ENCODE assay signal across 30 cellular contexts in the genomic region with DNA sequence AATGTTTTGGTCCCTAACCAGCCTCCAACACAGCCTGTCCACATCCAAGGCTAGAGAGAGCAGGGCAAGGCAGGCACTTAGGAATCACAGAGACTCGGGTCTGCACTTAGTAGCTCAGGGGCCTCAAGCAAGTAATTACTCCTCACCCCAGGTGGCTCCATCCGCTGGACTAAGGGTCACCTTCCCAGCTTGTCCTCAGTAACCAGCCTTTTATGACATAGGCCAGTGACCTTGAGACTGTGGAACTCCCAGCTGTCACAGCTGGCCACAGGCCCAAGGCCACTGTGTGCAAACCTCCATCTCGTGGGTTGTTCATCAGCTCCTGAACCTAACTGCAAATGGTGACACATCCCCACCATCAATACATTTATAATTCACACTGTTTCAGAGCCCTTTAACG.
"Had no signal": no experiment of that assay in that cellular context is flagged by ENCODE, and none has a peak within 500 bp of the region (broad histone marks: within the 10 kb centered on the region; RNA-seq: fewer than 3 reads in every experiment).

No MANE protein-coding gene starts in this region.

- H3K27me3 Mint-ChIP-seq: activated CD4-positive, alpha-beta memory T cell treated with anti-CD3 and anti-CD28 coated beads for 36 hours; central memory CD8-positive, alpha-beta T cell had no signal

- H3K4me3 ChIP-seq: Peyer's patch, SJSA1 had no signal

- H3K4me1 ChIP-seq: Peyer's patch, SJSA1 had no signal

- H3K27ac Mint-ChIP-seq: activated CD4-positive, alpha-beta memory T cell treated with anti-CD3 and anti-CD28 coated beads for 36 hours; activated naive CD4-positive, alpha-beta T cell treated with anti-CD3 and anti-CD28 coated beads for 36 hours; activated naive CD4-positive, alpha-beta T cell treated with anti-CD3 and anti-CD28 coated beads, Interleukin-2, amount 50 U/mL, for 72 hours; activated T-helper 1 cell treated with anti-CD3 and anti-CD28 coated beads, Interleukin-12 subunit alpha, Interleukin-12 subunit beta, Interleukin-2, Interleukin-4 antibody, amounts not matched to agents 30 ng/mL and 10 ng/mL and 1 ng/mL, durations not matched to agents 14 hours and 24 hours and 36 hours; T-helper 1 cell treated with Interleukin-12 subunit alpha and Interleukin-12 subunit beta and Interleukin-4 antibody, amounts not matched to agents 30 μg/mL and 1 μg/mL, for 36 hours; T-helper 2 cell treated with Interferon-gamma antibody and Interleukin-4, amounts not matched to agents 5 μg/mL and 100 μg/mL, for 36 hours had no signal

- H3K4me2 ChIP-seq: SK-N-SH had no signal

- DNase-seq: activated CD4-positive, alpha-beta memory T cell treated with anti-CD3 and anti-CD28 coated beads for 36 hours; activated CD4-positive, alpha-beta T cell treated with anti-CD3 and anti-CD28 coated beads, Interleukin-2, amount 50 U/mL, for 1 hour; activated CD8-positive, alpha-beta memory T cell treated with anti-CD3 and anti-CD28 coated beads, Interleukin-2, amount 50 U/mL, for 4 hours; activated gamma-delta T cell treated with Interleukin-2 at 50 U/mL for 16 hours; activated naive CD4-positive, alpha-beta T cell treated with anti-CD3 and anti-CD28 coated beads for 36 hours; activated T-cell treated with anti-CD3 and anti-CD28 coated beads for 4 hours; activated T-cell treated with anti-CD3 and anti-CD28 coated beads, Interleukin-2, amount 50 U/mL, for 4 hours; anterior cingulate cortex; brain microvascular endothelial cell; Karpas-422; KBM-7; NCI-H1105; NCI-H1417 treated with DMSO at 0.1 percent for 48 hours; NCI-H1930; NCI-H2081 treated with DMSO at 0.1 percent for 48 hours; NCI-H226; NCI-H526; NCI-H748 treated with DMSO at 0.1 percent for 48 hours; NK-92 treated with Interleukin-12 subunit alpha and Interleukin-12 subunit beta, amount 100 ng/mL, for 24 hours; PC-3; RPMI8226; SHP77 treated with DMSO at 0.1 percent for 48 hours; SK-N-SH had no signal

- H3K27ac ChIP-seq: brain microvascular endothelial cell, Peyer's patch, SJSA1 had no signal

- ATAC-seq: activated naive CD4-positive, alpha-beta T cell treated with anti-CD3 and anti-CD28 coated beads, Interleukin-2, amount 50 U/mL, for 72 hours; activated T-cell treated with anti-CD3 and anti-CD28 coated beads, Interleukin-2, amount 50 U/mL, for 4 hours; PC-3 had no signal

- H3K9me3 ChIP-seq: SJSA1 had no signal

- H3K36me3 ChIP-seq: brain microvascular endothelial cell, Peyer's patch, SJSA1 had no signal

- H3K27me3 ChIP-seq: brain microvascular endothelial cell, Peyer's patch, SJSA1 had no signal

- H3K9ac ChIP-seq: SK-N-SH had no signal

- H3K4me3 Mint-ChIP-seq: activated CD4-positive, alpha-beta memory T cell treated with anti-CD3 and anti-CD28 coated beads for 36 hours; activated naive CD4-positive, alpha-beta T cell treated with anti-CD3 and anti-CD28 coated beads for 36 hours; activated T-cell treated with anti-CD3 and anti-CD28 coated beads, Interleukin-2, amount 50 U/mL, for 4 hours; activated T-helper 1 cell treated with anti-CD3 and anti-CD28 coated beads, Interleukin-12 subunit alpha, Interleukin-12 subunit beta, Interleukin-2, Interleukin-4 antibody, amounts not matched to agents 30 ng/mL and 10 ng/mL and 1 ng/mL, durations not matched to agents 14 hours and 24 hours and 36 hours; central memory CD8-positive, alpha-beta T cell; T-helper 1 cell treated with Interleukin-12 subunit alpha and Interleukin-12 subunit beta and Interleukin-4 antibody, amounts not matched to agents 30 μg/mL and 1 μg/mL, for 36 hours; T-helper 2 cell treated with Interferon-gamma antibody and Interleukin-4, amounts not matched to agents 5 μg/mL and 100 μg/mL, for 36 hours had no signal
